In the genomic region with DNA sequence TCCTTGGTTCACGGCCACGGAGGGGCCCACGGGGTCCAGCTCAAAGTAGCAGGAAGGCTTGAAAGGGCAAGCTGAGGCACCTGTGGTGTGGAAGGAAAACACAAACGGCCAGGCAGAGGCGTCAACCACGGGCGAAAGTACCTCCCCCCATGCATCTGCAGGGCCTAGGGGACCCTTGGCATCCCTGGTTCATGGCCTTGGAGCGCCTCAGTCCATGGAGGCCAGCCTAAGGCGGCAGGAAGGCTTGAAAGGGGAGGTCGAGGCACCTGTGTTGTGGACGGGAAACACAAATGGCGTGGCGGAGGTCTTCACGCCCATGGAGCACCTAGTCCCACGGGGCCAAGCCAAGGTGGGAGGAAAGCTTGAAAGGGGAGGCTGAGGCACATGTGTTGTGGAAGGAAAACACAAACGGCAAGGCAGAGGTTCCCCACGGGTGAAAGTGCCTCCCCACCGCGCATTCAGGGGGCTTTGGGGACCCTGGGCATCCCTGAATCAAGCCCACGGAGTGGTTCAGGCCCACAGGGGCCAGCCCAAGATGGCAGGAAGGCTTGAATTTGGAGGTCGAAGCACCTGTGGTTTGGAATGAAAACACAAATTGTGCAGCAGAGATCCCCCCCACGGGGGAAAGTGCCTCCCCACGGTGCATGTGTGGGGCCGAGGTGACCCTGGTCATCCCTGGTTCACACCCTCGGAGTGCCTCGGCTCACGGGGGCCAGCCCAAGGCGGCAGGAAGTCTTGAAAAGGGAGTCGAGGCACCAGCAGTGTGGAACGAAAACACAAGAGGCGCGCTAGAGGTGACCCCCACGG, we compare ENCODE assay signal across 12 cellular contexts.
DNase-seq lines count a peak whose midpoint lies in the region; ATAC-seq and TF ChIP-seq lines count a peak whose summit lies in the region.
"Had no signal": no experiment of that assay in that cellular context is flagged by ENCODE, and none has a peak within 500 bp of the region (broad histone marks: within the 10 kb centered on the region; RNA-seq: fewer than 3 reads in every experiment).

No MANE protein-coding gene starts in this region.

- TF ChIP-seq CTCF in GM20000 (IDR thresholded peaks at IDR 0.05; ENCODE audit: extremely low read depth, missing control alignments) (no peak), psoas muscle (IDR thresholded peaks at IDR 0.05) (no peak)

- peaks cover 6% of the 10 kb centered on the region for H3K9me3 ChIP-seq in psoas muscle

- ATAC-seq in left cardiac atrium (no peak), psoas muscle (no peak)
- no peak for ATAC-seq in activated CD8-positive, alpha-beta T cell treated with anti-CD3 and anti-CD28 coated beads, Interleukin-2, amount 10 ng/mL, durations not matched to agents 7 days and 5 days
- ATAC-seq: activated naive CD8-positive, alpha-beta T cell treated with anti-CD3 and anti-CD28 coated beads, Interleukin-2, amount 50 U/mL, for 24 hours had no signal

- no peaks in the 10 kb centered on the region for H3K4me1 Mint-ChIP-seq in activated CD4-positive, alpha-beta memory T cell treated with anti-CD3 and anti-CD28 coated beads for 36 hours (ENCODE audit: low read depth)
- no peaks in the 10 kb centered on the region for H3K4me1 Mint-ChIP-seq in activated CD8-positive, alpha-beta T cell treated with anti-CD3 and anti-CD28 coated beads, Interleukin-2, amount 10 ng/mL, durations not matched to agents 7 days and 5 days (ENCODE audit: low read depth)
- H3K4me1 Mint-ChIP-seq: activated naive CD8-positive, alpha-beta T cell treated with anti-CD3 and anti-CD28 coated beads, Interleukin-2, amount 50 U/mL, for 24 hours had no signal

- no peaks in the 10 kb centered on the region for H3K4me1 ChIP-seq in psoas muscle
- H3K4me1 ChIP-seq: Caco-2 had no signal

- no peaks in the 10 kb centered on the region for H3K27me3 Mint-ChIP-seq in activated CD4-positive, alpha-beta memory T cell treated with anti-CD3 and anti-CD28 coated beads for 36 hours
- H3K27me3 Mint-ChIP-seq in activated CD8-positive, alpha-beta T cell treated with anti-CD3 and anti-CD28 coated beads, Interleukin-2, amount 10 ng/mL, durations not matched to agents 7 days and 5 days (ENCODE audit: low read depth), result no peaks in the 10 kb centered on the region
- H3K27me3 Mint-ChIP-seq: activated naive CD8-positive, alpha-beta T cell treated with anti-CD3 and anti-CD28 coated beads, Interleukin-2, amount 50 U/mL, for 24 hours had no signal

- no peak overlapping the region for H3K4me3 Mint-ChIP-seq in activated CD4-positive, alpha-beta memory T cell treated with anti-CD3 and anti-CD28 coated beads for 36 hours
- no peak overlapping the region for H3K4me3 Mint-ChIP-seq in activated CD8-positive, alpha-beta T cell treated with anti-CD3 and anti-CD28 coated beads, Interleukin-2, amount 10 ng/mL, durations not matched to agents 7 days and 5 days
- H3K4me3 Mint-ChIP-seq: activated naive CD8-positive, alpha-beta T cell treated with anti-CD3 and anti-CD28 coated beads, Interleukin-2, amount 50 U/mL, for 24 hours had no signal

- no peak overlapping the region for H3K27ac Mint-ChIP-seq in activated CD4-positive, alpha-beta memory T cell treated with anti-CD3 and anti-CD28 coated beads for 36 hours
- H3K27ac Mint-ChIP-seq in activated CD8-positive, alpha-beta T cell treated with anti-CD3 and anti-CD28 coated beads, Interleukin-2, amount 10 ng/mL, durations not matched to agents 7 days and 5 days, result no peak overlapping the region
- H3K27ac Mint-ChIP-seq: activated naive CD8-positive, alpha-beta T cell treated with anti-CD3 and anti-CD28 coated beads, Interleukin-2, amount 50 U/mL, for 24 hours had no signal

- peaks cover 59% of the 10 kb centered on the region for H3K9me3 Mint-ChIP-seq in activated CD4-positive, alpha-beta memory T cell treated with anti-CD3 and anti-CD28 coated beads for 36 hours
- H3K9me3 Mint-ChIP-seq in activated CD8-positive, alpha-beta T cell treated with anti-CD3 and anti-CD28 coated beads, Interleukin-2, amount 10 ng/mL, durations not matched to agents 7 days and 5 days (ENCODE audit: insufficient read depth), result peaks cover 22% of the 10 kb centered on the region

- H3K36me3 Mint-ChIP-seq in activated CD4-positive, alpha-beta memory T cell treated with anti-CD3 and anti-CD28 coated beads for 36 hours, result no peaks in the 10 kb centered on the region
- no peaks in the 10 kb centered on the region for H3K36me3 Mint-ChIP-seq in activated CD8-positive, alpha-beta T cell treated with anti-CD3 and anti-CD28 coated beads, Interleukin-2, amount 10 ng/mL, durations not matched to agents 7 days and 5 days (ENCODE audit: low read depth)

- DNase-seq in GM20000 (ENCODE audit: low spot score) (peak; percentile 0), left cardiac atrium (peak; percentile 14), psoas muscle (peak; percentile 7 to 44), NCI-H2196 (lab: John Stamatoyannopoulos, UW; ENCODE audit: unreplicated experiment) (no peak), NCI-H1436 (lab: John Stamatoyannopoulos, UW) (no peak), SKM-1 treated with dmso at 0.1 percent for 144 hours (lab: John Stamatoyannopoulos, UW; ENCODE audit: unreplicated experiment) (no peak)
- peak; percentile 5 for DNase-seq in activated CD4-positive, alpha-beta memory T cell treated with anti-CD3 and anti-CD28 coated beads for 36 hours
- DNase-seq in activated CD8-positive, alpha-beta T cell treated with anti-CD3 and anti-CD28 coated beads, Interleukin-2, amount 10 ng/mL, durations not matched to agents 7 days and 5 days, result no peak
- DNase-seq: activated naive CD8-positive, alpha-beta T cell treated with anti-CD3 and anti-CD28 coated beads, Interleukin-2, amount 50 U/mL, for 24 hours; effector memory CD4-positive, alpha-beta T cell; Kasumi-1 had no signal

- intact Hi-C loops in activated CD4-positive, alpha-beta memory T cell treated with anti-CD3 and anti-CD28 coated beads for 36 hours (cut with micrococcal nuclease), result no loop called here
- intact Hi-C loops in left cardiac atrium (cut with DNase I), result no loop called here
- intact Hi-C loops in psoas muscle (cut with DNase I), result no loop called here

- 70 to 73% (median 71%) methylated on average over 33 of the region's 33 CpGs for WGBS in psoas muscle, 3 donors

- H3K36me3 ChIP-seq in psoas muscle (ENCODE audit: insufficient read depth in 1 of 2, low read depth in 1 of 2), result no peaks in the 10 kb centered on the region

- H3K27ac ChIP-seq in psoas muscle, result no peak overlapping the region

- no peaks in the 10 kb centered on the region for H3K27me3 ChIP-seq in psoas muscle (ENCODE audit: insufficient read depth in 3 of 3, low read length in 2 of 3)

- POLR2A ChIA-PET in activated CD4-positive, alpha-beta memory T cell treated with anti-CD3 and anti-CD28 coated beads for 36 hours (lab: Charles Lee), result no interaction called here
- POLR2A ChIA-PET in activated CD8-positive, alpha-beta T cell treated with anti-CD3 and anti-CD28 coated beads, Interleukin-2, amount 10 ng/mL, durations not matched to agents 7 days and 5 days (lab: Charles Lee), result no interaction called here

- no peak overlapping the region for H3K4me3 ChIP-seq in psoas muscle

- CTCF ChIA-PET in activated CD4-positive, alpha-beta memory T cell treated with anti-CD3 and anti-CD28 coated beads for 36 hours (lab: Charles Lee), result no interaction called here
- CTCF ChIA-PET in activated CD8-positive, alpha-beta T cell treated with anti-CD3 and anti-CD28 coated beads, Interleukin-2, amount 10 ng/mL, durations not matched to agents 7 days and 5 days (lab: Charles Lee), result no interaction called here

Comparison
In these comparisons a context has a peak if more than half of its experiments do, and no peak if none do; other contexts are left out.
1. DNase-seq: peak in GM20000 (single experiment), activated CD4-positive, alpha-beta memory T cell treated with anti-CD3 and anti-CD28 coated beads for 36 hours (single experiment), left cardiac atrium (single experiment) and psoas muscle (2 of 2); none in NCI-H2196 (single experiment), NCI-H1436 (single experiment), activated CD8-positive, alpha-beta T cell treated with anti-CD3 and anti-CD28 coated beads, Interleukin-2, amount 10 ng/mL, durations not matched to agents 7 days and 5 days (single experiment) and SKM-1 treated with dmso at 0.1 percent for 144 hours (single experiment).